1 cellular context compared by ENCODE assay signal in genomic region chr6:45558858-45559257, GRCh38.
TF ChIP-seq lines count a peak whose summit lies in the region.

No MANE protein-coding gene starts in this region.

TF ChIP-seq in GM12878, 131 proteins besides CTCF, POLR2A, EP300 and RAD21 (continued from another document):
- no peak for TF ChIP-seq ZNF592 (IDR thresholded peaks at IDR 0.05)
- peak; percentile 74; the same call in 1 of the 2 replicates for TF ChIP-seq MEF2A (IDR thresholded peaks at IDR 0.05; ENCODE audit: insufficient read depth, low read depth, low read length)
- TF ChIP-seq GATAD2B (conservative IDR thresholded peaks at IDR 0.05; ENCODE audit: low read depth), result no peak
- no peak for TF ChIP-seq NR2F1 (conservative IDR thresholded peaks at IDR 0.05)
- TF ChIP-seq BACH1 (IDR thresholded peaks at IDR 0.05; ENCODE audit: borderline replicate concordance), result no peak
- TF ChIP-seq ATF2 (IDR thresholded peaks at IDR 0.05; ENCODE audit: low read length), result no peak
- TF ChIP-seq, protein P1, sequence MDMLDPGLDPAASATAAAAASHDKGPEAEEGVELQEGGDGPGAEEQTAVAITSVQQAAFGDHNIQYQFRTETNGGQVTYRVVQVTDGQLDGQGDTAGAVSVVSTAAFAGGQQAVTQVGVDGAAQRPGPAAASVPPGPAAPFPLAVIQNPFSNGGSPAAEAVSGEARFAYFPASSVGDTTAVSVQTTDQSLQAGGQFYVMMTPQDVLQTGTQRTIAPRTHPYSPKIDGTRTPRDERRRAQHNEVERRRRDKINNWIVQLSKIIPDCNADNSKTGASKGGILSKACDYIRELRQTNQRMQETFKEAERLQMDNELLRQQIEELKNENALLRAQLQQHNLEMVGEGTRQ (IDR thresholded peaks at IDR 0.05; ENCODE audit: borderline replicate concordance, low read depth, low read length), result no peak
- TF ChIP-seq MEF2B (IDR thresholded peaks at IDR 0.05; ENCODE audit: partially characterized antibody, poor library complexity, severe bottlenecking), result peak; percentile 34
- peak; percentile 14; the same call in 1 of the 2 replicates for TF ChIP-seq RUNX3 (IDR thresholded peaks at IDR 0.05; ENCODE audit: low read length)
